Comparison of ENCODE assay signal across 20 cellular contexts in genomic region chr3:34837848-34838741, GRCh38.
DNase-seq lines count a peak whose midpoint lies in the region; ATAC-seq and TF ChIP-seq lines count a peak whose summit lies in the region.
"Had no signal": no experiment of that assay in that cellular context is flagged by ENCODE, and none has a peak within 500 bp of the region (broad histone marks: within the 10 kb centered on the region; RNA-seq: fewer than 3 reads in every experiment).

No MANE protein-coding gene starts in this region.

- H3K9me3 Mint-ChIP-seq in type B pancreatic cell (peaks cover 5% of the 10 kb centered on the region), GM23338 (no peaks in the 10 kb centered on the region)

- H3K36me3 Mint-ChIP-seq in type B pancreatic cell (no peaks in the 10 kb centered on the region), GM23338 (ENCODE audit: low read depth) (no peaks in the 10 kb centered on the region)

- H3K27ac Mint-ChIP-seq in type B pancreatic cell (peak overlapping the region; percentile 35), GM23338 (no peak overlapping the region)
- H3K27ac Mint-ChIP-seq: HFFc6 had no signal

- H3K4me3 Mint-ChIP-seq in type B pancreatic cell (no peak overlapping the region), GM23338 (no peak overlapping the region)
- H3K4me3 Mint-ChIP-seq: HFFc6 had no signal

- H3K27me3 ChIP-seq in body of pancreas (no peaks in the 10 kb centered on the region), GM23338 (ENCODE audit: insufficient read depth) (no peaks in the 10 kb centered on the region)
- H3K27me3 ChIP-seq: SJCRH30 had no signal

- TF ChIP-seq CTCF in body of pancreas (IDR thresholded peaks at IDR 0.05) = no peak
- TF ChIP-seq CTCF in type B pancreatic cell (conservative IDR thresholded peaks at IDR 0.05) = no peak
- no peak for TF ChIP-seq CTCF in GM23338 (conservative IDR thresholded peaks at IDR 0.05; ENCODE audit: low read depth in 2 of 2)

- H3K36me3 ChIP-seq in body of pancreas (replicated peaks in 1 of 2; ENCODE audit: insufficient read depth in 1 of 2, low read depth in 2 of 2) = no peaks in the 10 kb centered on the region
- no peaks in the 10 kb centered on the region for H3K36me3 ChIP-seq in GM23338 (ENCODE audit: insufficient read depth)
- H3K36me3 ChIP-seq: SJCRH30 had no signal

- H4K20me1 ChIP-seq in GM23338 (replicated peaks; ENCODE audit: insufficient read depth) = no peaks in the 10 kb centered on the region

- no peaks in the 10 kb centered on the region for H3F3A ChIP-seq in GM23338 (replicated peaks; ENCODE audit: low read depth)

- H3K27ac ChIP-seq in body of pancreas (peak overlapping the region in 2 of 4 donors; percentile 13 to 46), GM23338 (ENCODE audit: low read depth) (no peak overlapping the region)
- H3K27ac ChIP-seq: C4-2B, SJCRH30 had no signal

- H3K4me1 ChIP-seq in body of pancreas (peaks cover 13% of the 10 kb centered on the region), GM23338 (ENCODE audit: insufficient read depth) (peaks cover 20% of the 10 kb centered on the region)

- 45 to 46% methylated on average over 4 of the region's 4 CpGs for WGBS in body of pancreas, 2 donors

- DNase-seq in HT1080 (ENCODE audit: low read depth) (peak; percentile 11), body of pancreas (no peak), kidney tubule cell (ENCODE audit: low spot score) (peak; percentile 51), type B pancreatic cell (ENCODE audit: extremely low spot score, unreplicated experiment) (no peak), SHP77 treated with DMSO at 0.1 percent for 48 hours (lab: John Stamatoyannopoulos, UW) (no peak), NCI-H2107 (lab: John Stamatoyannopoulos, UW) (no peak), GM23338 (ENCODE audit: low spot score) (no peak)
- DNase-seq: ACHN, AML-193, EL, H7, HFFc6, KG1, NCI-H1417 treated with DMSO at 0.1 percent for 48 hours, NCI-H187 treated with DMSO at 0.1 percent for 48 hours, NCI-H345, NCI-H524 treated with DMSO at 0.1 percent for 48 hours, SJCRH30 had no signal

- no peak overlapping the region for H3K4me3 ChIP-seq in body of pancreas
- H3K4me3 ChIP-seq in GM23338 = no peak overlapping the region
- H3K4me3 ChIP-seq: GM12878, SJCRH30 had no signal

- ATAC-seq in body of pancreas (peak; percentile 48), GM23338 (no peak)
- ATAC-seq: GM12878 had no signal

- H3K4me1 Mint-ChIP-seq in type B pancreatic cell (ENCODE audit: unreplicated experiment) (peaks cover 2% of the 10 kb centered on the region), GM23338 (peaks cover 15% of the 10 kb centered on the region)

- H2AFZ ChIP-seq in GM23338 = no peak overlapping the region

- no peak for TF ChIP-seq POLR2A in body of pancreas (IDR thresholded peaks at IDR 0.05)

- H3K79me2 ChIP-seq in GM23338 (replicated peaks; ENCODE audit: insufficient read depth) = no peaks in the 10 kb centered on the region

- H3K27me3 Mint-ChIP-seq in type B pancreatic cell = peaks cover 5% of the 10 kb centered on the region
- peaks cover 4% of the 10 kb centered on the region for H3K27me3 Mint-ChIP-seq in GM23338 (ENCODE audit: insufficient read depth, low read depth, poor library complexity)

- intact Hi-C loops in body of pancreas (cut with DNase I) = no loop called here

- no peak overlapping the region for H3K4me2 ChIP-seq in GM23338

- H3K9me2 ChIP-seq in GM23338 (ENCODE audit: insufficient read depth) = peaks cover 6% of the 10 kb centered on the region

- H3K9me3 ChIP-seq in body of pancreas = no peaks in the 10 kb centered on the region
- H3K9me3 ChIP-seq: SJCRH30 had no signal

TF ChIP-seq in GM23338, 12 proteins besides CTCF, POLR2A, EP300 and RAD21:
- TF ChIP-seq STAT1 (IDR thresholded peaks at IDR 0.05; ENCODE audit: unreplicated experiment) = no peak
- no peak for TF ChIP-seq EZH2phosphoT487 (IDR thresholded peaks at IDR 0.05; ENCODE audit: unreplicated experiment)
- TF ChIP-seq REST (IDR thresholded peaks at IDR 0.05; ENCODE audit: unreplicated experiment) = no peak

Comparison
In these comparisons a context has a peak if more than half of its experiments do, and no peak if none do; other contexts are left out.
1. DNase-seq: peak in HT1080 (single experiment) and kidney tubule cell (single experiment); none in body of pancreas (0 of 4), type B pancreatic cell (single experiment), SHP77 treated with DMSO at 0.1 percent for 48 hours (single experiment), NCI-H2107 (single experiment) and GM23338 (single experiment).